Comparison of ENCODE assay signal across 1 cellular context in genomic region chr10:48464121-48464870, GRCh38.
TF ChIP-seq lines count a peak whose summit lies in the region.

No MANE protein-coding gene starts in this region.

TF ChIP-seq in H1, 55 proteins besides CTCF, POLR2A, EP300 and RAD21:
- no peak for TF ChIP-seq RFX5 (IDR thresholded peaks at IDR 0.05; ENCODE audit: borderline replicate concordance, low read depth, low read length)
